Comparison of ENCODE assay signal across 9 cellular contexts in genomic region chr1:226405411-226405988, GRCh38. TPM values are rescaled to one million over a fixed set of nuclear protein-coding genes. Genes with fewer than 3 reads are reported as not detected.
A peak's percentile ranks its signal among the peaks of the same experiment; 100 is the strongest.
DNase-seq lines count a peak whose midpoint lies in the region; ATAC-seq, FAIRE-seq and TF ChIP-seq lines count a peak whose summit lies in the region.
"Had no signal": no experiment of that assay in that cellular context is flagged by ENCODE, and none has a peak within 500 bp of the region (broad histone marks: within the 10 kb centered on the region; RNA-seq: fewer than 3 reads in every experiment).

No MANE protein-coding gene starts in this region.

- H3K27me3 ChIP-seq in Caco-2 (replicated peaks; ENCODE audit: control insufficient read depth, insufficient read depth, low read length) (no peaks in the 10 kb centered on the region), GM23248 (replicated peaks; ENCODE audit: insufficient read depth) (no peaks in the 10 kb centered on the region), WERI-Rb-1 (ENCODE audit: insufficient read depth, low read depth, severe bottlenecking) (no peaks in the 10 kb centered on the region)

- 85 to 89% methylated on average over 16 of the region's 16 CpGs for WGBS in GM23248 (ENCODE audit: low coverage in 1 of 2, low lambda C conversion rate in 2 of 2, missing lambda C conversion rate in 2 of 2), 2 experiments

- H3K27me3 Mint-ChIP-seq in Caco-2 (ENCODE audit: insufficient read depth, unreplicated experiment) (no peaks in the 10 kb centered on the region), T-helper 17 cell (no peaks in the 10 kb centered on the region)

- H3K9me2 ChIP-seq in GM23248 (ENCODE audit: insufficient read depth) = no peaks in the 10 kb centered on the region

- H3K79me2 ChIP-seq in GM23248 (ENCODE audit: insufficient read depth) = peaks cover 57% of the 10 kb centered on the region

- no peaks in the 10 kb centered on the region for H3K9me3 Mint-ChIP-seq in Caco-2 (ENCODE audit: unreplicated experiment)

- no peak for DNase-seq in Caco-2
- DNase-seq in GM23248 = no peak
- no peak for DNase-seq in T-helper 17 cell
- DNase-seq in HuH-7 (ENCODE audit: low spot score) = no peak
- no peak for DNase-seq in NCI-H748 treated with DMSO at 0.1 percent for 48 hours (lab: John Stamatoyannopoulos, UW)
- DNase-seq in WERI-Rb-1 = no peak
- DNase-seq in RCC 7860 (ENCODE audit: low spot score) = no peak

- peaks cover 21% of the 10 kb centered on the region for H3K4me1 Mint-ChIP-seq in Caco-2 (ENCODE audit: low read depth, unreplicated experiment)
- H3K4me1 Mint-ChIP-seq in T-helper 17 cell = peaks cover 50% of the 10 kb centered on the region

- H3K4me1 ChIP-seq in Caco-2 = peaks cover 21% of the 10 kb centered on the region
- H3K4me1 ChIP-seq in GM23248 (ENCODE audit: insufficient read depth) = peaks cover 22% of the 10 kb centered on the region

- in situ Hi-C loops in GM23248 (cut with MboI) = no loop called here

- peaks cover 10% of the 10 kb centered on the region; the same call in 1 of the 2 replicates for H3F3A ChIP-seq in GM23248 (ENCODE audit: insufficient read depth)

- no peak for FAIRE-seq in RCC 7860 (lab: Jason Lieb, UNC)

- intact Hi-C loops in Caco-2 (cut with micrococcal nuclease; ENCODE audit: unreplicated experiment) = loop anchor here (5.0 kb wide), 2 partner anchors 98 to 278 kb away; partner anchors contain the start of gene LIN9

- no TSS peak for BruUV-seq in Caco-2 (replicated peaks; lab: Mats Ljungman, UMichigan)

- H4K20me1 ChIP-seq in GM23248 (ENCODE audit: insufficient read depth) = no peaks in the 10 kb centered on the region

- CTCF ChIA-PET in Caco-2 (lab: Charles Lee) = no interaction called here

- H3K36me3 ChIP-seq in Caco-2 (ENCODE audit: control insufficient read depth, insufficient read depth, low read length) = peaks cover 2% of the 10 kb centered on the region; the same call in 1 of the 2 replicates
- H3K36me3 ChIP-seq in GM23248 (ENCODE audit: low read depth) = peaks cover 10% of the 10 kb centered on the region
- H3K36me3 ChIP-seq in WERI-Rb-1 = peaks cover 14% of the 10 kb centered on the region

- no peak for TF ChIP-seq CTCF in Caco-2 (IDR thresholded peaks at IDR 0.05; ENCODE audit: insufficient read depth in 1 of 2, low read depth in 1 of 2, low read length in 1 of 2, severe bottlenecking in 1 of 2, unreplicated experiment in 1 of 2)
- no peak for TF ChIP-seq CTCF in WERI-Rb-1 (IDR thresholded peaks at IDR 0.05; ENCODE audit: low read depth, low read length)

- peak overlapping the region; percentile 82 for H3K4me2 ChIP-seq in GM23248 (ENCODE audit: unreplicated experiment)

- peaks cover 18% of the 10 kb centered on the region for H3K36me3 Mint-ChIP-seq in Caco-2 (ENCODE audit: insufficient read depth, unreplicated experiment)
- H3K36me3 Mint-ChIP-seq in T-helper 17 cell (ENCODE audit: low read depth) = peaks cover 9% of the 10 kb centered on the region

- H3K27ac Mint-ChIP-seq in Caco-2 (ENCODE audit: unreplicated experiment) (no peak overlapping the region), T-helper 17 cell (peak overlapping the region; percentile 95)

- H3K9ac ChIP-seq in GM23248 = no peak overlapping the region

- H3K27ac ChIP-seq in GM23248 = no peak overlapping the region
- H3K27ac ChIP-seq in WERI-Rb-1 = no peak overlapping the region

- H3K4me3 ChIP-seq in Caco-2 (ENCODE audit: low read depth, low read length) (no peak overlapping the region), GM23248 (peak overlapping the region; percentile 83; the same call in 1 of the 2 replicates), iPS-18c (ENCODE audit: insufficient read depth, low read depth, low read length) (peak overlapping the region; percentile 45), WERI-Rb-1 (ENCODE audit: low read depth, low read length) (no peak overlapping the region)

- H2AFZ ChIP-seq in GM23248 = no peak overlapping the region

- ATAC-seq in T-helper 17 cell = no peak
- ATAC-seq: HCT116 had no signal

- POLR2A ChIA-PET in Caco-2 (lab: Charles Lee) = no interaction called here

- no peaks in the 10 kb centered on the region for H3K9me3 ChIP-seq in Caco-2
- no peaks in the 10 kb centered on the region for H3K9me3 ChIP-seq in GM23248 (ENCODE audit: low read depth)
- no peaks in the 10 kb centered on the region for H3K9me3 ChIP-seq in T-helper 17 cell (ENCODE audit: control insufficient read depth, low read length, poor library complexity, severe bottlenecking)
- peaks cover 3% of the 10 kb centered on the region for H3K9me3 ChIP-seq in iPS-18c (ENCODE audit: control insufficient read depth, insufficient read depth, low read length)
- no peaks in the 10 kb centered on the region for H3K9me3 ChIP-seq in WERI-Rb-1 (ENCODE audit: severe bottlenecking)

- H3K4me3 Mint-ChIP-seq in Caco-2 (ENCODE audit: unreplicated experiment) = peak overlapping the region; percentile 86
- peak overlapping the region; percentile 97 for H3K4me3 Mint-ChIP-seq in T-helper 17 cell

RNA-seq across cellular contexts. Expression of gene PARP1, which starts 2.4 kb away (rescaled TPM):
- total RNA-seq in Caco-2 (2022) = 127 and 136 TPM in 2 replicates
- 50.0 and 70.4 TPM in 2 replicates for total RNA-seq in GM23248 (2014; rRNA removed; shearing (Covaris generic))
- polyA plus RNA-seq in GM23248 (2016; fragmentation: Nextera tagmentation; extraction: Ambion mirVana) = 46.2 and 53.4 TPM in 2 replicates
- total RNA-seq in T-helper 17 cell = 10 to 100 TPM; 84.2 to 87.3 TPM

Comparison
In these comparisons a context has a peak if more than half of its experiments do, and no peak if none do; other contexts are left out.
1. H3K4me3 ChIP-seq: peak in GM23248 (single experiment) and iPS-18c (single experiment); none in Caco-2 (single experiment) and WERI-Rb-1 (single experiment).